ENCODE assay signal across 8 cellular contexts in the genomic region with DNA sequence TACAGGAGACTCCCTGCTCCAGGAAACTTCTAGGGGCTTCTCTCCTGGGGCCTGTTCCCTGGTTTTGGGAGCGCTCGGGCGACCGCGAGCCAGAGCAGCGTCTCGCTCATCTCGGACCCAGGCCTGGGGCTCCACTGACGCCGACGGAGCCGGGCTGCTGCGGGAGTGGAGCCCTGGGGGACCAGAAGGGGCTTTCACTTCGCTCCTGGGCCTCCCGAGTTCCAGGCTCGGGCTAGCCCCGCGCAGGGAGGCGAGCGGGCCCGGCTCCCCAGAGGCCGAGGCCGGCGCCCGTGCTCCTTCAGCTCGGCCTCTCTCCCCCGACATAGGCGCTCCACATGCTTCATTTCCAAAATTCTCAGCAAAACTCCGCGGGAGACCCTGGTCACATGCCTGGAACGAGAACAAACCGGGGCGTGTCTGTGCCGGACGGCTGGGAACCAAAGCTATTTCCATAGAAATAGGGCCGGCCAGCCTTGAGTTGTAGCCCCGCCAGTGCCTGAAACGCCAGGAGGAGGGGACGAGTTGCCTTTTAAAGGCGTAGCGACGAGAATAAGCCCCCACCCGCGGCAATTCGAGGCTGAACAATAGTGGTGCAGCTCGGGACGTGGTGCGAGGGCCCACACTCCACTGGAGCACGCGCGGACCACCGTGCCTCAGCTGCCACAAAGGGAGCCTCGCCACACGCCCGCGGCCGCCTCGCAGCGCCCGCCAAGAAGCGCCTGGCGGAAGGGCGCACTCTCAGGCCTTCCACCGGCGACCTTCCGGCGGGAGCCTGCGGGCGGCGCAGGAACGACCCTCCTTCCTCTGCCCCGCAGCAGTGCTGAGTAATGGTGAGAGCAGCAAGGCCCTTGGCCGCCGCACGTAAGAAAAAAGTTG. TPM values are rescaled to one million over a fixed set of nuclear protein-coding genes. Genes with fewer than 3 reads are reported as not detected.
DNase-seq lines count a peak whose midpoint lies in the region; ATAC-seq and TF ChIP-seq lines count a peak whose summit lies in the region.

No MANE protein-coding gene starts in this region.

- no peak for TF ChIP-seq CTCF in RWPE2 (IDR thresholded peaks at IDR 0.05; ENCODE audit: poor library complexity, severe bottlenecking)

- ATAC-seq in GM21360 (IDR thresholded peaks at IDR 0.05; ENCODE audit: unreplicated experiment) = peak; percentile 22
- peak; percentile 22 for ATAC-seq in RWPE2 (ENCODE audit: low read depth)

- in situ Hi-C loops in G401 (cut with HindIII; ENCODE audit: low sequenced_read_pairs) = no loop called here

- H3K27ac ChIP-seq in RWPE2 (ENCODE audit: poor library complexity, severe bottlenecking) = peak overlapping the region; percentile 88
- H3K27ac ChIP-seq in cingulate gyrus (ENCODE audit: low read depth, low read length) = peak overlapping the region; percentile 99

- DNase-seq in G401 (ENCODE audit: low spot score) (peak; percentile 86), HK-2 (ENCODE audit: unreplicated experiment) (peak; percentile 66), RWPE2 (ENCODE audit: low spot score) (no peak), left kidney (ENCODE audit: low read depth, low spot score) (peak; percentile 91), mesenteric fat pad (ENCODE audit: low spot score) (no peak)
- peak; percentile 23 to 38 for DNase-seq in stimulated activated CD4-positive, alpha-beta T cell treated with anti-CD3 and anti-CD28 coated beads, Interleukin-1b, Interleukin-23, amount 100 ng/mL, for 4 hours (ENCODE audit: low read depth in 2 of 2)

- H3K36me3 ChIP-seq in RWPE2 (ENCODE audit: low read depth) = peaks cover 24% of the 10 kb centered on the region

- H3K9me3 ChIP-seq in RWPE2 (ENCODE audit: severe bottlenecking) = no peaks in the 10 kb centered on the region

- H3K27me3 ChIP-seq in RWPE2 (ENCODE audit: insufficient read depth, poor library complexity, severe bottlenecking) = no peaks in the 10 kb centered on the region

- peak overlapping the region; percentile 38 for H3K4me3 ChIP-seq in RWPE2 (ENCODE audit: severe bottlenecking)

- peaks cover 9% of the 10 kb centered on the region for H3K4me1 ChIP-seq in RWPE2 (ENCODE audit: insufficient read depth, poor library complexity, severe bottlenecking)

RNA-seq across cellular contexts. Expression of a gene that starts 1.1 kb away (rescaled TPM):
- total RNA-seq in G401 (2014; rRNA removed; shearing (Covaris generic)) = 87.3 and 132 TPM in 2 replicates
- 186 TPM for total RNA-seq in mesenteric fat pad

RNA-seq across cellular contexts. Expression of a gene that starts 12.2 kb away (rescaled TPM):
- 53.7 and 112 TPM in 2 replicates for total RNA-seq in G401 (2014; rRNA removed; shearing (Covaris generic))
- total RNA-seq in mesenteric fat pad = 99.2 TPM

Comparison
In these comparisons a context has a peak if more than half of its experiments do, and no peak if none do; other contexts are left out.
1. DNase-seq: peak in G401 (single experiment), HK-2 (single experiment), left kidney (single experiment) and stimulated activated CD4-positive, alpha-beta T cell treated with anti-CD3 and anti-CD28 coated beads, Interleukin-1b, Interleukin-23, amount 100 ng/mL, for 4 hours (2 of 2); none in RWPE2 (single experiment) and mesenteric fat pad (single experiment).